14 cellular contexts compared by ENCODE assay signal in the genomic region with DNA sequence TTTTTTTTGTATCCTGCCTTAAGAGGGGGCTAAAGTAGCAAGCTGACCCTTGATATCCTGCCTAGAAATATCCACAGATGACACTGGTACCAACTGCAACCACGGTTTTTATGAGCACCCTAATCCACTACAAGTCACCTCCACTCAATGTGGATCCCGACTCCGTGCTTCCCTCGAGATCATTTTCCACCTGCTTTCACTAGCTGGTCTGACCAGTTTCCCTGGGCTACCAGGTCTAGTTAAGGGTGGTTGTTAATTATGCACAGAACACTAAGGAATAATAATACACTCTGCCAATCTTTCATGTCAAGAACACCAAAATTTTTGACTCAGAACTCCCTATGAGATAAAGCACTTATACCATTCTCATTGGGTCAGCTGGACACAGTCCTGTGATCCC.
DNase-seq lines count a peak whose midpoint lies in the region; ATAC-seq and TF ChIP-seq lines count a peak whose summit lies in the region.
"Had no signal": no experiment of that assay in that cellular context is flagged by ENCODE, and none has a peak within 500 bp of the region (broad histone marks: within the 10 kb centered on the region; RNA-seq: fewer than 3 reads in every experiment).

No MANE protein-coding gene starts in this region.

- H3K79me2 ChIP-seq in GM23248 (ENCODE audit: insufficient read depth), result peaks cover 9% of the 10 kb centered on the region

- H3K36me3 ChIP-seq in GM23248 (ENCODE audit: low read depth), result no peaks in the 10 kb centered on the region
- no peaks in the 10 kb centered on the region for H3K36me3 ChIP-seq in ascending aorta
- H3K36me3 ChIP-seq in left lung, result no peaks in the 10 kb centered on the region
- H3K36me3 ChIP-seq in suprapubic skin, result no peaks in the 10 kb centered on the region
- H3K36me3 ChIP-seq: SJCRH30 had no signal

- H3K4me3 ChIP-seq in GM23248, result no peak overlapping the region
- no peak overlapping the region for H3K4me3 ChIP-seq in ascending aorta
- no peak overlapping the region for H3K4me3 ChIP-seq in left lung
- H3K4me3 ChIP-seq in suprapubic skin, result no peak overlapping the region
- H3K4me3 ChIP-seq: SJCRH30 had no signal

- H3K27me3 Mint-ChIP-seq in immature natural killer cell (ENCODE audit: low read depth in 3 of 3), result peaks cover 0 to 3% (median 1%) of the 10 kb centered on the region in 3 donors

- DNase-seq in GM23248 (no peak), ascending aorta (ENCODE audit: low spot score in 2 of 2) (no peak), left lung (no peak), suprapubic skin (ENCODE audit: low spot score in 2 of 2) (no peak), NCI-H82 treated with DMSO at 0.1 percent for 48 hours (lab: John Stamatoyannopoulos, UW; ENCODE audit: unreplicated experiment) (no peak), RPMI8226 (no peak), immature natural killer cell (no peak), NCI-H2029 (lab: John Stamatoyannopoulos, UW) (no peak)
- DNase-seq: activated CD4-positive, alpha-beta T cell treated with anti-CD3 and anti-CD28 coated beads, Interleukin-2, amount 50 U/mL, for 4 hours; activated T-cell treated with anti-CD3 and anti-CD28 coated beads, Interleukin-2, amount 50 U/mL, for 72 hours; H9; MV-4-11 had no signal

- no peaks in the 10 kb centered on the region for H4K20me1 ChIP-seq in GM23248 (ENCODE audit: insufficient read depth)

- H2AFZ ChIP-seq in GM23248, result no peak overlapping the region

- no peak for TF ChIP-seq POLR2A in suprapubic skin (IDR thresholded peaks at IDR 0.05)

- TF ChIP-seq CTCF in ascending aorta (IDR thresholded peaks at IDR 0.05) (no peak), left lung (IDR thresholded peaks at IDR 0.05) (no peak), suprapubic skin (IDR thresholded peaks at IDR 0.05) (no peak)

- H3K4me1 ChIP-seq in GM23248 (ENCODE audit: insufficient read depth) (peaks cover 13% of the 10 kb centered on the region), ascending aorta (peaks cover 4 to 13% of the 10 kb centered on the region in 2 donors), left lung (peaks cover 0 to 6% of the 10 kb centered on the region in 2 donors), suprapubic skin (peaks cover 21% of the 10 kb centered on the region)
- H3K4me1 ChIP-seq: SJCRH30 had no signal

- H3K27me3 ChIP-seq in GM23248 (replicated peaks; ENCODE audit: insufficient read depth), result no peaks in the 10 kb centered on the region
- no peaks in the 10 kb centered on the region for H3K27me3 ChIP-seq in ascending aorta
- peaks cover 0 to 4% of the 10 kb centered on the region in 2 donors for H3K27me3 ChIP-seq in left lung
- H3K27me3 ChIP-seq in suprapubic skin, result no peaks in the 10 kb centered on the region
- H3K27me3 ChIP-seq: SJCRH30 had no signal

- H3K27ac ChIP-seq in GM23248 (peak overlapping the region; percentile 74), ascending aorta (peak overlapping the region; percentile 76 to 80), left lung (peak overlapping the region; percentile 61 to 77), suprapubic skin (peak overlapping the region; percentile 88)
- H3K27ac ChIP-seq: SJCRH30 had no signal

- H3K9me3 ChIP-seq in GM23248 (ENCODE audit: low read depth) (no peaks in the 10 kb centered on the region), ascending aorta (no peaks in the 10 kb centered on the region), left lung (no peaks in the 10 kb centered on the region), suprapubic skin (no peaks in the 10 kb centered on the region)
- H3K9me3 ChIP-seq: SJCRH30 had no signal

- intact Hi-C loops in ascending aorta (cut with DNase I) (loop anchor here (2.0 to 5.0 kb wide), 5 partner anchors 23 to 83 kb away; partner anchors contain the start of gene ABTB2), left lung (cut with DNase I) (no loop called here)

- H3F3A ChIP-seq in GM23248 (ENCODE audit: insufficient read depth), result peaks cover 16% of the 10 kb centered on the region

- peak overlapping the region; percentile 52 for H3K4me2 ChIP-seq in GM23248 (ENCODE audit: unreplicated experiment)

- WGBS in GM23248 (ENCODE audit: low coverage in 1 of 2, low lambda C conversion rate in 2 of 2, missing lambda C conversion rate in 2 of 2), 2 experiments, result 89 to 94% methylated on average over 4 of the region's 4 CpGs
- WGBS in suprapubic skin, result 49% methylated on average over 4 of the region's 4 CpGs

- ATAC-seq in left lung, result peak; percentile 3
- ATAC-seq: activated T-cell treated with anti-CD3 and anti-CD28 coated beads, Interleukin-2, amount 50 U/mL, for 72 hours had no signal

- no peak overlapping the region for H3K27ac Mint-ChIP-seq in immature natural killer cell
- H3K27ac Mint-ChIP-seq: activated T-cell treated with anti-CD3 and anti-CD28 coated beads, Interleukin-2, amount 50 U/mL, for 72 hours had no signal

- H3K4me1 Mint-ChIP-seq in immature natural killer cell, result no peaks in the 10 kb centered on the region
- H3K4me1 Mint-ChIP-seq: CD14-positive monocyte had no signal

- no peaks in the 10 kb centered on the region for H3K36me3 Mint-ChIP-seq in immature natural killer cell
- H3K36me3 Mint-ChIP-seq: CD14-positive monocyte had no signal

- peak overlapping the region; percentile 47 for H3K9ac ChIP-seq in GM23248

- no peak for TF ChIP-seq EP300 in suprapubic skin (IDR thresholded peaks at IDR 0.05)

- no peaks in the 10 kb centered on the region for H3K9me2 ChIP-seq in GM23248 (ENCODE audit: insufficient read depth)

- no peaks in the 10 kb centered on the region for H3K9me3 Mint-ChIP-seq in immature natural killer cell
- H3K9me3 Mint-ChIP-seq: activated T-cell treated with anti-CD3 and anti-CD28 coated beads, Interleukin-2, amount 50 U/mL, for 72 hours; CD14-positive monocyte; H9 had no signal

- in situ Hi-C loops in GM23248 (cut with MboI), result no loop called here

- H3K4me3 Mint-ChIP-seq in immature natural killer cell, result no peak overlapping the region
- H3K4me3 Mint-ChIP-seq: activated T-cell treated with anti-CD3 and anti-CD28 coated beads, Interleukin-2, amount 50 U/mL, for 72 hours; CD14-positive monocyte; H9 had no signal
